ENCODE assay signal across 13 cellular contexts in genomic region chr19:898663-899062, GRCh38. TPM values are rescaled to one million over a fixed set of nuclear protein-coding genes. Genes with fewer than 3 reads are reported as not detected.
A peak's percentile ranks its signal among the peaks of the same experiment; 100 is the strongest.
DNase-seq lines count a peak whose midpoint lies in the region; ATAC-seq lines count a peak whose summit lies in the region.
"Had no signal": no experiment of that assay in that cellular context is flagged by ENCODE, and none has a peak within 500 bp of the region (broad histone marks: within the 10 kb centered on the region; RNA-seq: fewer than 3 reads in every experiment).

No MANE protein-coding gene starts in this region.

- no peak overlapping the region for H3K27ac Mint-ChIP-seq in T-helper 17 cell

- peaks cover 7% of the 10 kb centered on the region for H3K4me1 Mint-ChIP-seq in T-helper 17 cell

- DNase-seq in COR-L47 (lab: John Stamatoyannopoulos, UW) (peak; percentile 94), T-helper 17 cell (no peak), middle frontal gyrus (ENCODE audit: extremely low spot score, low spot score) (peak; percentile 27), NOMO-1 treated with dmso at 0.1 percent for 144 hours (lab: John Stamatoyannopoulos, UW; ENCODE audit: unreplicated experiment) (no peak), cortex of kidney (lab: John Stamatoyannopoulos, UW) (no peak), ureter (ENCODE audit: low spot score) (no peak)
- DNase-seq in Jurkat, Clone E6-1 (ENCODE audit: low read depth, low spot score): peak; percentile 84
- DNase-seq: activated CD8-positive, alpha-beta memory T cell treated with anti-CD3 and anti-CD28 coated beads, Interleukin-2, amount 50 U/mL, for 4 hours; foreskin fibroblast; NCI-H2107 had no signal

- no peak overlapping the region for H3K4me3 Mint-ChIP-seq in T-helper 17 cell

- no peaks in the 10 kb centered on the region for H3K9me3 ChIP-seq in T-helper 17 cell (ENCODE audit: control insufficient read depth, low read length, poor library complexity, severe bottlenecking)
- H3K9me3 ChIP-seq: psoas muscle had no signal

- H3K4me3 ChIP-seq in Jurkat, Clone E6-1 (ENCODE audit: low read length): no peak overlapping the region
- H3K4me3 ChIP-seq: psoas muscle had no signal

- ATAC-seq in T-helper 17 cell (peak; percentile 16), HG03095 (IDR thresholded peaks at IDR 0.05; ENCODE audit: unreplicated experiment) (no peak)
- ATAC-seq: psoas muscle had no signal

- H3K27me3 Mint-ChIP-seq in T-helper 17 cell: no peaks in the 10 kb centered on the region

- H3K36me3 Mint-ChIP-seq in T-helper 17 cell (ENCODE audit: low read depth): no peaks in the 10 kb centered on the region

RNA-seq across cellular contexts. Expression of gene RNU6-9, which starts 5.4 kb away (rescaled TPM):
- not detected for polyA plus RNA-seq in Jurkat, Clone E6-1 (2012; ENCODE audit: insufficient read depth, insufficient read length)
- total RNA-seq in T-helper 17 cell (not detected), ureter (not detected)
- total RNA-seq: lower leg skin, psoas muscle had no signal
- polyA plus RNA-seq: psoas muscle had no signal

RNA-seq across cellular contexts. Expression of gene MED16, which starts 5.7 kb away (rescaled TPM):
- polyA plus RNA-seq in Jurkat, Clone E6-1 (2012; ENCODE audit: insufficient read depth, insufficient read length): 71.0 TPM
- total RNA-seq in T-helper 17 cell: 10 to 100 TPM; 59.6 to 71.3 TPM
- 63.7 TPM for total RNA-seq in ureter

RNA-seq across cellular contexts. Expression of gene R3HDM4, which starts 14.4 kb away (rescaled TPM):
- polyA plus RNA-seq in Jurkat, Clone E6-1 (2012; ENCODE audit: insufficient read depth, insufficient read length): 52.6 TPM
- total RNA-seq in T-helper 17 cell (100 to 1,000 TPM; 233 to 243 TPM), ureter (69.5 TPM)

RNA-seq across cellular contexts. Expression of gene KISS1R, which starts 18.5 kb away (rescaled TPM):
- 0.54 TPM for polyA plus RNA-seq in Jurkat, Clone E6-1 (2012; ENCODE audit: insufficient read depth, insufficient read length)
- total RNA-seq in T-helper 17 cell (under 1 TPM; 0.94 to 0.99 TPM), ureter (not detected)
- total RNA-seq: psoas muscle had no signal

RNA-seq across cellular contexts. Expression of gene ARID3A, which starts 27.2 kb away (rescaled TPM):
- 16.7 TPM for polyA plus RNA-seq in Jurkat, Clone E6-1 (2012; ENCODE audit: insufficient read depth, insufficient read length)
- total RNA-seq in T-helper 17 cell: 10 to 100 TPM in 1 of 2 donors, 1 to 10 TPM in 1; 8.1 to 11.8 TPM
- total RNA-seq in ureter: 8.4 TPM

Comparison
In these comparisons a context has a peak if more than half of its experiments do, and no peak if none do; other contexts are left out.
1. DNase-seq: peak in COR-L47 (single experiment), Jurkat, Clone E6-1 (single experiment) and middle frontal gyrus (single experiment); none in T-helper 17 cell (0 of 3), NOMO-1 treated with dmso at 0.1 percent for 144 hours (single experiment), cortex of kidney (single experiment) and ureter (single experiment).